8 cellular contexts compared by ENCODE assay signal in genomic region chr2:54454922-54455583, GRCh38. TPM values are rescaled to one million over a fixed set of nuclear protein-coding genes. Genes with fewer than 3 reads are reported as not detected.
DNase-seq lines count a peak whose midpoint lies in the region; ATAC-seq and TF ChIP-seq lines count a peak whose summit lies in the region.

No MANE protein-coding gene starts in this region.

- TF ChIP-seq POLR2A in right lobe of liver (IDR thresholded peaks at IDR 0.05), result no peak
- TF ChIP-seq POLR2A in thyroid gland (IDR thresholded peaks at IDR 0.05), result peak; percentile 28 to 74

- intact Hi-C loops in right lobe of liver (cut with DNase I) (no loop called here), thyroid gland (cut with DNase I) (no loop called here)

- DNase-seq in AG09309 (ENCODE audit: low read depth), result no peak
- no peak for DNase-seq in MG63
- no peak for DNase-seq in cardiac fibroblast (ENCODE audit: low read depth in 2 of 2)
- DNase-seq in right lobe of liver, result peak; percentile 30 to 58 (median 47)
- peak; percentile 64 to 67 for DNase-seq in thyroid gland
- no peak for DNase-seq in NK-92 treated with Interleukin-12 subunit alpha and Interleukin-12 subunit beta, amount 100 ng/mL, for 24 hours (lab: John Stamatoyannopoulos, UW)
- no peak for DNase-seq in NCI-H1694 (lab: John Stamatoyannopoulos, UW)

- H3K4me1 ChIP-seq in right lobe of liver, result peaks cover 0 to 9% (median under 1%) of the 10 kb centered on the region in 4 donors
- peaks cover 12 to 16% of the 10 kb centered on the region in 2 donors for H3K4me1 ChIP-seq in thyroid gland

- H3K27me3 ChIP-seq in MG63 (no peaks in the 10 kb centered on the region), right lobe of liver (no peaks in the 10 kb centered on the region), thyroid gland (no peaks in the 10 kb centered on the region)

- H3K36me3 ChIP-seq in MG63, result peaks cover 4% of the 10 kb centered on the region
- H3K36me3 ChIP-seq in right lobe of liver, result no peaks in the 10 kb centered on the region
- no peaks in the 10 kb centered on the region for H3K36me3 ChIP-seq in thyroid gland

- H3K27ac ChIP-seq in right lobe of liver (peak overlapping the region; percentile 80 to 90 (median 87)), thyroid gland (peak overlapping the region; percentile 93 to 98 (median 97))

- H3K4me3 ChIP-seq in AG09309 (ENCODE audit: control insufficient read depth, low read depth, low read length), result peak overlapping the region; percentile 87
- peak overlapping the region; percentile 88; the same call in 1 of the 2 replicates for H3K4me3 ChIP-seq in MG63
- peak overlapping the region; percentile 70 to 79 for H3K4me3 ChIP-seq in cardiac fibroblast (replicated peaks in 1 of 2; ENCODE audit: low read depth in 2 of 2, low read length in 2 of 2)
- H3K4me3 ChIP-seq in right lobe of liver, result peak overlapping the region; percentile 65 to 77 (median 71)
- H3K4me3 ChIP-seq in thyroid gland (replicated peaks in 1 of 3), result peak overlapping the region; percentile 5 to 86 (median 46)

- H3K9me3 ChIP-seq in MG63 (no peaks in the 10 kb centered on the region), right lobe of liver (no peaks in the 10 kb centered on the region), thyroid gland (no peaks in the 10 kb centered on the region)

- peak; percentile 1 to 20 (median 6) for ATAC-seq in right lobe of liver
- ATAC-seq in HG02763 (IDR thresholded peaks at IDR 0.05; ENCODE audit: unreplicated experiment), result no peak

- no peak for TF ChIP-seq CTCF in AG09309 (IDR thresholded peaks at IDR 0.05; ENCODE audit: control insufficient read depth, insufficient read depth, low read depth, low read length, missing control alignments)
- no peak for TF ChIP-seq CTCF in cardiac fibroblast (IDR thresholded peaks at IDR 0.05; ENCODE audit: low read depth, low read length)
- TF ChIP-seq CTCF in right lobe of liver (IDR thresholded peaks at IDR 0.05), result no peak
- no peak for TF ChIP-seq CTCF in thyroid gland (IDR thresholded peaks at IDR 0.05)

- WGBS in right lobe of liver (ENCODE audit: insufficient coverage, low coverage, low lambda C conversion rate, missing lambda C conversion rate), result 3% methylated on average over 18 of the region's 22 CpGs
- WGBS in thyroid gland, 2 donors, result 2 to 4% methylated on average over 14 to 17 of the region's 22 CpGs

RNA-seq across cellular contexts. Expression of gene SPTBN1, which starts 1.1 kb away (rescaled TPM):
- total RNA-seq in MG63 (2014; rRNA removed; shearing (Covaris generic); ENCODE audit: low replicate concordance), result 73.8 and 75.4 TPM in 2 replicates
- total RNA-seq in right lobe of liver (100 to 1,000 TPM; 107 to 315 (median 227) TPM), thyroid gland (100 to 1,000 TPM; 381 to 513 (median 419) TPM)

Comparison
In these comparisons a context has a peak if more than half of its experiments do, and no peak if none do; other contexts are left out.
1. DNase-seq: peak in right lobe of liver (3 of 3) and thyroid gland (2 of 2); none in AG09309 (single experiment), MG63 (single experiment), cardiac fibroblast (0 of 2), NK-92 treated with Interleukin-12 subunit alpha and Interleukin-12 subunit beta, amount 100 ng/mL, for 24 hours (single experiment) and NCI-H1694 (single experiment).
2. Peak in every context shown above with its lines, with median percentiles within 50 percentile points of each other: H3K4me3 ChIP-seq.